Comparison of ENCODE assay signal across 9 cellular contexts in the genomic region with DNA sequence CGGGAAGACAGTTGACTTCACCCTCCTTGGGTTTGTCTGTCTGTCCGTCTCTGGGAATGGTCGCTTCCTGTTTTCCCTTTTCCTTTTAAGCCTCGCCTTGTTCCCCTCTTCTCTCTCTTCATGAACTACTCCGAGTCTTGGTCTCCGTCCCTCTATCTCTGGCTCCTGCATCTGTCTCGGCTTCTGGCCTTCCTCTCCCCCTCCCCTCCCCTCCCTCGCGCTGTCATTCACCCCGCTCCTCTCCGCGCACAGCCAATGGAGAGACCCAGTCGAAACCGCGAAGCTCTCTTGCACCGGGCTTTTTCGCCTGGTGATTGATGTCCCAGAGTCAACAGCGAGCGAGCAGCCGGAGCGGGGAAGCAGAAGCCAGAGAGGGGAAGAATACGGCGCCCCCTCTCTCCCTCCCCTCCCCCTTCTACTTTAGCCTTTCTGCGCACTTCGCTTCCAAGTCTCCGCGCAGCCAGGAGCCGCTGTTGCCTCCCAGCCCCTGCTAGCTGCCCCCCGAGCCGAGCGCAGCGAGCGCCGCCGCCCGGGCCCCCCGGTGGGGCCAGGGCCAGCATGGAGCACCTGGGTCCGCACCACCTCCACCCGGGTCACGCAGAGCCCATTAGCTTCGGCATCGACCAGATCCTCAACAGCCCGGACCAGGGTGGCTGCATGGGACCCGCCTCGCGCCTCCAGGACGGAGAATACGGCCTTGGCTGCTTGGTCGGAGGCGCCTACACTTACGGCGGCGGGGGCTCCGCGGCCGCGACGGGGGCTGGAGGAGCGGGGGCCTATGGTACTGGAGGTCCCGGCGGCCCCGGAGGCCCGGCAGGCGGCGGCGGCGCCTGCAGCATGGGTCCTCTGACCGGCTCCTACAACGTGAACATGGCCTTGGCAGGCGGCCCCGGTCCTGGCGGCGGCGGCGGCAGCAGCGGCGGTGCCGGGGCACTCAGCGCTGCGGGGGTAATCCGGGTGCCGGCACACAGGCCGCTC. TPM values are rescaled to one million over a fixed set of nuclear protein-coding genes. Genes with fewer than 3 reads are reported as not detected.
A peak's percentile ranks its signal among the peaks of the same experiment; 100 is the strongest.
DNase-seq lines count a peak whose midpoint lies in the region; ATAC-seq, FAIRE-seq and TF ChIP-seq lines count a peak whose summit lies in the region.
"Had no signal": no experiment of that assay in that cellular context is flagged by ENCODE, and none has a peak within 500 bp of the region (broad histone marks: within the 10 kb centered on the region; RNA-seq: fewer than 3 reads in every experiment).

TLX1 (plus strand) TSS at position 317 of the 978 bp plus-strand sequence; CDS start at position 559, 242 bp downstream.

- H4K91ac ChIP-seq in IMR-90 (ENCODE audit: insufficient read depth, low read depth, low read length), result no peak within 1 kb of the TSS

- H3K4me3 Mint-ChIP-seq in CD8-positive, alpha-beta T cell, result peak within 1 kb of the TSS; percentile 68
- peak within 1 kb of the TSS in 9 of 10 donors; percentile 58 to 81 (median 75) for H3K4me3 Mint-ChIP-seq in naive thymus-derived CD4-positive, alpha-beta T cell

- H4K20me1 ChIP-seq in IMR-90 (ENCODE audit: insufficient read depth, low read length), result peaks cover 10% of the 10 kb centered on the region
- no peaks in the 10 kb centered on the region; the same call in 1 of the 2 replicates for H4K20me1 ChIP-seq in K562 (replicated peaks; ENCODE audit: control insufficient read depth, insufficient read depth, low read length)

- no peak within 1 kb of the TSS for H4K8ac ChIP-seq in IMR-90 (ENCODE audit: low read depth in 2 of 2, low read length in 2 of 2)

- peaks cover 35% of the 10 kb centered on the region for H3K4me1 ChIP-seq in CD8-positive, alpha-beta T cell (ENCODE audit: insufficient read depth, low read length)
- no peaks in the 10 kb centered on the region for H3K4me1 ChIP-seq in IMR-90 (ENCODE audit: control insufficient read depth, insufficient read depth, low read length)
- peaks cover 0 to 33% of the 10 kb centered on the region in 2 experiments; a peak in 2 of 5 replicates for H3K4me1 ChIP-seq in K562 (replicated peaks in 1 of 2; ENCODE audit: control insufficient read depth in 2 of 2, insufficient read depth in 2 of 2, low read length in 2 of 2)
- peaks cover 0 to 23% of the 10 kb centered on the region in 2 donors for H3K4me1 ChIP-seq in naive thymus-derived CD4-positive, alpha-beta T cell (ENCODE audit: control insufficient read depth in 2 of 2, insufficient read depth in 2 of 2, low read length in 2 of 2)

- no peak within 1 kb of the TSS for H2BK20ac ChIP-seq in IMR-90 (ENCODE audit: low read depth, low read length)

- intact Hi-C loops in CD8-positive, alpha-beta T cell (cut with DNase I, micrococcal nuclease), result no loop called here
- intact Hi-C loops in IMR-90 (cut with micrococcal nuclease), result no loop called here
- intact Hi-C loops in K562 (cut with micrococcal nuclease), result no loop called here
- intact Hi-C loops in naive thymus-derived CD4-positive, alpha-beta T cell (cut with micrococcal nuclease), result no loop called here

- H3K79me2 ChIP-seq in K562 (ENCODE audit: control insufficient read depth, insufficient read depth, low read length), result no peaks in the 10 kb centered on the region

- H2BK5ac ChIP-seq in IMR-90 (ENCODE audit: low read depth, low read length, poor library complexity, severe bottlenecking), result no peak within 1 kb of the TSS

- H3K18ac ChIP-seq in IMR-90 (ENCODE audit: low read depth, low read length), result no peak within 1 kb of the TSS

- POLR2A ChIA-PET in CD8-positive, alpha-beta T cell (lab: Charles Lee), result no interaction called here
- POLR2A ChIA-PET in IMR-90 (lab: Charles Lee; ENCODE audit: unreplicated experiment) (no interaction called here), K562 (lab: Yijun Ruan, JAX) (interaction anchor here (0.8 kb wide), 1 partner anchor 42 kb away, joined by 5 read pairs; no protein-coding TSS in a partner anchor)
- POLR2A ChIA-PET in naive thymus-derived CD4-positive, alpha-beta T cell (lab: Charles Lee), result no interaction called here

- H3K4ac ChIP-seq in IMR-90 (ENCODE audit: low read depth, low read length), result no peak within 1 kb of the TSS

- BruUV-seq in IMR-90 (replicated peaks; lab: Mats Ljungman, UMichigan), result no TSS peak
- no TSS peak for BruUV-seq in K562 (replicated peaks; lab: Mats Ljungman, UMichigan)

- FAIRE-seq in K562 (lab: Jason Lieb, UNC), result no peak

- no peak within 1 kb of the TSS for H2AK5ac ChIP-seq in IMR-90 (ENCODE audit: low read depth, low read length)

- no peak within 1 kb of the TSS for H3K23ac ChIP-seq in IMR-90 (ENCODE audit: low read depth, low read length)

- dilution Hi-C loops in IMR-90 (cut with HindIII; ENCODE audit: low sequenced_read_pairs, unreplicated experiment), result no loop called here

- H3K9me3 ChIP-seq in CD8-positive, alpha-beta T cell (ENCODE audit: low read length), result no peaks in the 10 kb centered on the region
- H3K9me3 ChIP-seq in IMR-90 (ENCODE audit: control insufficient read depth, insufficient read depth, low read length) (peaks cover 3% of the 10 kb centered on the region), K562 (replicated peaks; ENCODE audit: control insufficient read depth, insufficient read depth, low read depth, low read length) (no peaks in the 10 kb centered on the region)
- H3K9me3 ChIP-seq in naive thymus-derived CD4-positive, alpha-beta T cell (ENCODE audit: control insufficient read depth in 2 of 3, low read length in 3 of 3), result no peaks in the 10 kb centered on the region
- H3K9me3 ChIP-seq: esophagus squamous epithelium had no signal

- TF ChIP-seq EP300 in K562 (IDR thresholded peaks at IDR 0.05; ENCODE audit: low read length), result no peak

- TF ChIP-seq RAD21 in IMR-90 (IDR thresholded peaks at IDR 0.05; ENCODE audit: low read length), result no peak
- TF ChIP-seq RAD21 in K562 (CRISPR knock-in tag; conservative IDR thresholded peaks at IDR 0.05 in 1 of 2, IDR thresholded peaks at IDR 0.05 in 1 of 2), result no peak

- peak; percentile 19 for ATAC-seq in CD8-positive, alpha-beta T cell
- peak; percentile 38 for ATAC-seq in IMR-90 (ENCODE audit: low read depth)
- peak; percentile 44 for ATAC-seq in K562
- ATAC-seq in naive thymus-derived CD4-positive, alpha-beta T cell, result peak; percentile 38
- ATAC-seq in GM21529 (IDR thresholded peaks at IDR 0.05; ENCODE audit: unreplicated experiment), result no peak
- ATAC-seq in GM19455 (IDR thresholded peaks at IDR 0.05; ENCODE audit: unreplicated experiment), result no peak
- ATAC-seq in GM21423 (IDR thresholded peaks at IDR 0.05; ENCODE audit: unreplicated experiment), result no peak

- H3K27ac ChIP-seq in CD8-positive, alpha-beta T cell (ENCODE audit: low read depth, low read length), result no peak within 1 kb of the TSS
- H3K27ac ChIP-seq in IMR-90 (ENCODE audit: insufficient read depth, low read length) (no peak within 1 kb of the TSS), K562 (ENCODE audit: extremely low read depth, low read depth, low read length) (no peak within 1 kb of the TSS)
- H3K27ac ChIP-seq in naive thymus-derived CD4-positive, alpha-beta T cell (ENCODE audit: low read depth, low read length), result no peak within 1 kb of the TSS
- H3K27ac ChIP-seq: esophagus squamous epithelium had no signal

- WGBS in IMR-90 (ENCODE audit: extremely low coverage in 2 of 2, insufficient read length in 1 of 2), 2 experiments, result 2% methylated on average over 44 of the region's 83 CpGs; no CpG with 5 or more reads in 1 of the 2 experiments
- 2% methylated on average over 28 of the region's 83 CpGs for WGBS in K562 (ENCODE audit: insufficient coverage, low coverage, missing lambda C conversion rate)

- H3K27ac Mint-ChIP-seq in CD8-positive, alpha-beta T cell, result no peak within 1 kb of the TSS
- peak within 1 kb of the TSS in 1 of 9 donors; percentile 18 for H3K27ac Mint-ChIP-seq in naive thymus-derived CD4-positive, alpha-beta T cell

- H4K5ac ChIP-seq in IMR-90 (ENCODE audit: low read depth, low read length), result no peak within 1 kb of the TSS

- no peak for TF ChIP-seq CTCF in CD8-positive, alpha-beta T cell (IDR thresholded peaks at IDR 0.05)
- TF ChIP-seq CTCF in IMR-90 (conservative IDR thresholded peaks at IDR 0.05; ENCODE audit: low read depth, low read length), result no peak
- TF ChIP-seq CTCF in K562 (IDR thresholded peaks at IDR 0.05 in 2 of 3, conservative IDR thresholded peaks at IDR 0.05 in 1 of 3; ENCODE audit: insufficient read depth in 2 of 3, low read depth in 1 of 3, low read length in 3 of 3), result no peak

- no peak within 1 kb of the TSS for H2BK15ac ChIP-seq in IMR-90 (ENCODE audit: low read depth, low read length)

- no peak for DNase-seq in CD8-positive, alpha-beta T cell
- DNase-seq in IMR-90, result no peak
- DNase-seq in K562 (ENCODE audit: extremely low read depth in 1 of 4, low spot score in 3 of 4), result peak; percentile 33 to 46 (median 44)
- DNase-seq in naive thymus-derived CD4-positive, alpha-beta T cell, result no peak
- DNase-seq in stimulated activated CD4-positive, alpha-beta T cell treated with anti-CD3 and anti-CD28 coated beads, Interleukin-4, amount 100 ng/mL, for 1 hour, result no peak
- DNase-seq: esophagus squamous epithelium had no signal

- no peak for TF ChIP-seq POLR2A in IMR-90 (IDR thresholded peaks at IDR 0.05; ENCODE audit: low read depth, low read length)
- no peak for TF ChIP-seq POLR2A in K562 (conservative IDR thresholded peaks at IDR 0.05)

- H3K27me3 ChIP-seq in CD8-positive, alpha-beta T cell (ENCODE audit: insufficient read depth, low read length), result peaks cover 47% of the 10 kb centered on the region
- H3K27me3 ChIP-seq in IMR-90 (ENCODE audit: control insufficient read depth, insufficient read depth, low read length) (peaks cover 95% of the 10 kb centered on the region), K562 (ENCODE audit: control insufficient read depth in 2 of 2, insufficient read depth in 2 of 2, low read length in 2 of 2) (peaks cover 23 to 67% of the 10 kb centered on the region in 2 experiments; a peak in 4 of 5 replicates)
- H3K27me3 ChIP-seq in naive thymus-derived CD4-positive, alpha-beta T cell (ENCODE audit: control insufficient read depth in 2 of 2, insufficient read depth in 2 of 2, low read length in 2 of 2), result peaks cover 11 to 26% of the 10 kb centered on the region in 2 donors

- no peaks in the 10 kb centered on the region for H3K36me3 Mint-ChIP-seq in CD8-positive, alpha-beta T cell
- H3K36me3 Mint-ChIP-seq in naive thymus-derived CD4-positive, alpha-beta T cell, result peaks cover 0 to 5% (median 0%) of the 10 kb centered on the region in 5 donors

- H3K9ac ChIP-seq in IMR-90 (ENCODE audit: low read depth, low read length) (no peak within 1 kb of the TSS), K562 (ENCODE audit: insufficient read depth in 1 of 2, low read depth in 2 of 2, low read length in 2 of 2) (no peak within 1 kb of the TSS)

- H3K4me2 ChIP-seq in IMR-90 (ENCODE audit: low read depth, low read length) (peak within 1 kb of the TSS; percentile 21; the same call in 1 of the 2 replicates), K562 (ENCODE audit: insufficient read depth, low read length) (no peak within 1 kb of the TSS)

- no peaks in the 10 kb centered on the region for H3K79me1 ChIP-seq in IMR-90 (ENCODE audit: low read depth in 1 of 2, low read length in 2 of 2)

- in situ Hi-C loops in IMR-90 (cut with MboI; ENCODE audit: low sequenced_read_pairs) (no loop called here), K562 (cut with MboI) (no loop called here)

- H3K14ac ChIP-seq in IMR-90 (replicated peaks; ENCODE audit: low read depth, low read length), result no peak within 1 kb of the TSS

- peaks cover 65% of the 10 kb centered on the region for H3K27me3 Mint-ChIP-seq in CD8-positive, alpha-beta T cell (ENCODE audit: low read depth)
- peaks cover 75 to 89% (median 83%) of the 10 kb centered on the region in 5 donors for H3K27me3 Mint-ChIP-seq in naive thymus-derived CD4-positive, alpha-beta T cell

- peak within 1 kb of the TSS; percentile 35 for H3K4me3 ChIP-seq in CD8-positive, alpha-beta T cell (ENCODE audit: low read depth, low read length)
- H3K4me3 ChIP-seq in IMR-90 (ENCODE audit: insufficient read depth, low read depth, low read length), result no peak within 1 kb of the TSS
- H3K4me3 ChIP-seq in K562, result no peak within 1 kb of the TSS
- no peak within 1 kb of the TSS for H3K4me3 ChIP-seq in naive thymus-derived CD4-positive, alpha-beta T cell (ENCODE audit: low read length)

- CTCF ChIA-PET in CD8-positive, alpha-beta T cell (lab: Charles Lee), result interaction anchor here (1.9 to 2.8 kb wide), 2 partner anchors 10 to 35 kb away, joined by 8 to 25 read pairs; no protein-coding TSS in a partner anchor
- CTCF ChIA-PET in IMR-90 (lab: Yijun Ruan, JAX), result interaction anchor here (1.5 kb wide), 1 partner anchor 11 kb away, joined by 5 read pairs; no protein-coding TSS in a partner anchor
- CTCF ChIA-PET in K562 (lab: Yijun Ruan, JAX; ENCODE audit: low intra/inter-chr PET ratio), result no interaction called here
- CTCF ChIA-PET in naive thymus-derived CD4-positive, alpha-beta T cell (lab: Charles Lee), result interaction anchor here (1.0 kb wide), 1 partner anchor 35 kb away, joined by 4 read pairs; no protein-coding TSS in a partner anchor

- H3K9me3 Mint-ChIP-seq in CD8-positive, alpha-beta T cell, result no peaks in the 10 kb centered on the region
- H3K9me3 Mint-ChIP-seq in naive thymus-derived CD4-positive, alpha-beta T cell, result peaks cover 0 to 2% (median 0%) of the 10 kb centered on the region in 11 donors

- H3K9me1 ChIP-seq in IMR-90 (ENCODE audit: insufficient read depth, low read length) (no peaks in the 10 kb centered on the region), K562 (ENCODE audit: control insufficient read depth, insufficient read depth, low read length) (no peaks in the 10 kb centered on the region)

- peaks cover 30% of the 10 kb centered on the region for H3K4me1 Mint-ChIP-seq in CD8-positive, alpha-beta T cell (ENCODE audit: low read depth)
- H3K4me1 Mint-ChIP-seq in naive thymus-derived CD4-positive, alpha-beta T cell, result peaks cover 16 to 40% (median 28%) of the 10 kb centered on the region in 7 donors

- H3K56ac ChIP-seq in IMR-90 (ENCODE audit: extremely low read depth, insufficient read depth, low read length), result no peak within 1 kb of the TSS

- no peaks in the 10 kb centered on the region for H3K36me3 ChIP-seq in CD8-positive, alpha-beta T cell (ENCODE audit: insufficient read depth, low read length)
- no peaks in the 10 kb centered on the region for H3K36me3 ChIP-seq in IMR-90 (ENCODE audit: control insufficient read depth, insufficient read depth, low read length)
- H3K36me3 ChIP-seq in K562 (ENCODE audit: control insufficient read depth, insufficient read depth, low read length), result no peaks in the 10 kb centered on the region
- no peaks in the 10 kb centered on the region for H3K36me3 ChIP-seq in naive thymus-derived CD4-positive, alpha-beta T cell (ENCODE audit: control insufficient read depth in 2 of 3, insufficient read depth in 3 of 3, low read length in 3 of 3)
- H3K36me3 ChIP-seq: esophagus squamous epithelium had no signal

- H2BK120ac ChIP-seq in IMR-90 (ENCODE audit: low read depth, low read length), result no peak within 1 kb of the TSS

- H2AFZ ChIP-seq in IMR-90 (replicated peaks; ENCODE audit: low read length, poor library complexity), result no peak within 1 kb of the TSS
- no peak within 1 kb of the TSS for H2AFZ ChIP-seq in K562 (ENCODE audit: low read depth, low read length)

- H2AK9ac ChIP-seq in IMR-90 (replicated peaks; ENCODE audit: low read depth, low read length, poor library complexity), result no peak within 1 kb of the TSS

RNA-seq across cellular contexts. Expression of gene TLX1, which starts in this region (rescaled TPM):
- total RNA-seq in CD8-positive, alpha-beta T cell, result not detected
- not detected in 2 replicates for total RNA-seq in IMR-90 (2012; rRNA removed)
- polyA plus RNA-seq in IMR-90 (2012; rRNA removed), result not detected in 2 replicates
- not detected in 2 replicates for polyA plus RNA-seq in IMR-90 (2012; cell fraction: cytosol; rRNA removed)
- polyA plus RNA-seq in IMR-90 (2012; cell fraction: nucleus; rRNA removed; ENCODE audit: low replicate concordance), result not detected in 2 replicates
- total RNA-seq in K562 (2011; cell fraction: chromatin; rRNA removed; ENCODE audit: low replicate concordance), result 0.23 and 0.76 TPM in 2 replicates
- 0.79 and 1.5 TPM in 2 replicates for total RNA-seq in K562 (2011; cell fraction: nucleolus; rRNA removed)
- 0.38 and 1.2 TPM in 2 replicates for total RNA-seq in K562 (2011; cell fraction: nucleoplasm; rRNA removed)
- 0.18 and 1.0 TPM in 2 replicates for total RNA-seq in K562 (2014; rRNA removed)
- 0.07 and 0.13 TPM in 2 replicates for total RNA-seq in K562 (2014; rRNA removed; fragmentation: Illumina TruSeq; extraction: Trizol)
- total RNA-seq in K562 (2015; rRNA removed; fragmentation: Illumina TruSeq; extraction: Trizol), result 0.11 and 0.15 TPM in 2 replicates
- total RNA-seq in K562 (2021), result 0.33 and 0.47 TPM in 2 replicates
- polyA plus RNA-seq in K562 (2011; rRNA removed), result 3.3 and 12.0 TPM in 2 replicates
- 8.7 and 11.8 TPM in 2 replicates for polyA plus RNA-seq in K562 (2011; cell fraction: cytosol; rRNA removed)
- polyA plus RNA-seq in K562 (2011; cell fraction: nucleus; rRNA removed), result 10.7 and 22.6 TPM in 2 replicates
- 0.14 and 0.16 TPM in 2 replicates for polyA plus RNA-seq in K562 (2012)
- 0.21 and 0.22 TPM in 2 replicates for polyA plus RNA-seq in K562 (2014; fragmentation: Illumina TruSeq; extraction: Trizol)
- polyA plus RNA-seq in K562 (2014; fragmentation: Nextera tagmentation; extraction: Ambion mirVana), result under 1 TPM in 1 of 2 experiments, not detected in 1; 0.03 TPM
- polyA plus RNA-seq in K562 (2014; rRNA removed), result 0.24 and 0.45 TPM in 2 replicates
- polyA minus RNA-seq in K562 (2011; rRNA and poly(A)+ RNA removed), result 4.8 and 6.2 TPM in 2 replicates
- polyA minus RNA-seq in K562 (2011; cell fraction: cytosol; rRNA and poly(A)+ RNA removed), result 2.8 and 7.5 TPM in 2 replicates
- 3.2 and 9.1 TPM in 2 replicates for polyA minus RNA-seq in K562 (2011; cell fraction: nucleus; rRNA and poly(A)+ RNA removed)
- not detected for total RNA-seq in naive thymus-derived CD4-positive, alpha-beta T cell
- polyA plus RNA-seq in naive thymus-derived CD4-positive, alpha-beta T cell, result not detected
- total RNA-seq: esophagus squamous epithelium had no signal

Comparison
In these comparisons a context has a peak if more than half of its experiments do, and no peak if none do; other contexts are left out.
1. Peak in ATAC-seq and H3K4me3 ChIP-seq in CD8-positive, alpha-beta T cell; RNA of the gene not detected or under 1 TPM.
2. Peak in ATAC-seq and H3K4me2 ChIP-seq in IMR-90; RNA of the gene not detected or under 1 TPM.
3. Peak in ATAC-seq in naive thymus-derived CD4-positive, alpha-beta T cell; RNA of the gene not detected or under 1 TPM.
4. DNase-seq: peak in K562 (4 of 4); none in CD8-positive, alpha-beta T cell (0 of 7), IMR-90 (single experiment), naive thymus-derived CD4-positive, alpha-beta T cell (0 of 9) and stimulated activated CD4-positive, alpha-beta T cell treated with anti-CD3 and anti-CD28 coated beads, Interleukin-4, amount 100 ng/mL, for 1 hour (single experiment).